In genomic region chr4:22672519-22672918, GRCh38 we compare ENCODE assay signal across 21 cellular contexts. TPM values are rescaled to one million over a fixed set of nuclear protein-coding genes. Genes with fewer than 3 reads are reported as not detected.
"Had no signal": no experiment of that assay in that cellular context is flagged by ENCODE, and none has a peak within 500 bp of the region (broad histone marks: within the 10 kb centered on the region; RNA-seq: fewer than 3 reads in every experiment).

No MANE protein-coding gene starts in this region.

- H3K4me2 ChIP-seq: neural progenitor cell had no signal

- H3K27ac ChIP-seq: left lung, neural progenitor cell, psoas muscle, testis had no signal

- H3K36me3 ChIP-seq: left lung, neural progenitor cell had no signal

- H3K9me3 ChIP-seq: left lung, psoas muscle, testis had no signal

- H3K36me3 Mint-ChIP-seq: mesothelial cell of epicardium, neural progenitor cell, type B pancreatic cell had no signal

- DNase-seq: activated B cell treated with CpG ODN at 0.5 μM for 24 hours; activated T-cell treated with anti-CD3 and anti-CD28 coated beads for 4 hours; aorta; cortex of kidney; erythroblast; foreskin melanocyte; head of caudate nucleus; left lung; psoas muscle; right cardiac atrium; stimulated activated CD4-positive, alpha-beta T cell treated with anti-CD3 and anti-CD28 coated beads, Interleukin-15, amount 100 ng/mL, for 24 hours; stimulated activated CD4-positive, alpha-beta T cell treated with anti-CD3 and anti-CD28 coated beads, Interleukin-4, amount 100 ng/mL, for 1 hour; testis had no signal

- FAIRE-seq: endometrium, keratinocyte had no signal

- H3K4me1 Mint-ChIP-seq: neural progenitor cell had no signal

- H3K9ac ChIP-seq: neural progenitor cell had no signal

- H3K4me3 ChIP-seq: left lung, neural progenitor cell, psoas muscle, testis had no signal

- H3K9me3 Mint-ChIP-seq: activated B cell treated with CpG ODN at 0.5 μM for 24 hours, mesothelial cell of epicardium, neural progenitor cell, type B pancreatic cell had no signal

- H3K27me3 Mint-ChIP-seq: activated B cell treated with CpG ODN at 0.5 μM for 24 hours had no signal

- H3K27me3 ChIP-seq: left lung, neural progenitor cell, testis had no signal

- H3K4me1 ChIP-seq: left lung, neural progenitor cell, testis had no signal

- H2AFZ ChIP-seq: neural progenitor cell had no signal

- H3K4me3 Mint-ChIP-seq: activated B cell treated with CpG ODN at 0.5 μM for 24 hours, mesothelial cell of epicardium, neural progenitor cell, type B pancreatic cell had no signal

- H3K27ac Mint-ChIP-seq: activated B cell treated with CpG ODN at 0.5 μM for 24 hours, mesothelial cell of epicardium, neural progenitor cell, type B pancreatic cell had no signal

- ATAC-seq: left lung, psoas muscle, right cardiac atrium had no signal

RNA-seq across cellular contexts. Expression of gene GBA3, which starts 20.2 kb away (rescaled TPM):
- total RNA-seq: activated B cell treated with CpG ODN at 0.5 μM for 24 hours, aorta, left lung, lung microvascular endothelial cell, mesothelial cell of epicardium, osteocyte, psoas muscle, right cardiac atrium, skeletal muscle tissue had no signal
- polyA plus RNA-seq: keratinocyte, right cardiac atrium had no signal
